14 cellular contexts compared by ENCODE assay signal in the genomic region with DNA sequence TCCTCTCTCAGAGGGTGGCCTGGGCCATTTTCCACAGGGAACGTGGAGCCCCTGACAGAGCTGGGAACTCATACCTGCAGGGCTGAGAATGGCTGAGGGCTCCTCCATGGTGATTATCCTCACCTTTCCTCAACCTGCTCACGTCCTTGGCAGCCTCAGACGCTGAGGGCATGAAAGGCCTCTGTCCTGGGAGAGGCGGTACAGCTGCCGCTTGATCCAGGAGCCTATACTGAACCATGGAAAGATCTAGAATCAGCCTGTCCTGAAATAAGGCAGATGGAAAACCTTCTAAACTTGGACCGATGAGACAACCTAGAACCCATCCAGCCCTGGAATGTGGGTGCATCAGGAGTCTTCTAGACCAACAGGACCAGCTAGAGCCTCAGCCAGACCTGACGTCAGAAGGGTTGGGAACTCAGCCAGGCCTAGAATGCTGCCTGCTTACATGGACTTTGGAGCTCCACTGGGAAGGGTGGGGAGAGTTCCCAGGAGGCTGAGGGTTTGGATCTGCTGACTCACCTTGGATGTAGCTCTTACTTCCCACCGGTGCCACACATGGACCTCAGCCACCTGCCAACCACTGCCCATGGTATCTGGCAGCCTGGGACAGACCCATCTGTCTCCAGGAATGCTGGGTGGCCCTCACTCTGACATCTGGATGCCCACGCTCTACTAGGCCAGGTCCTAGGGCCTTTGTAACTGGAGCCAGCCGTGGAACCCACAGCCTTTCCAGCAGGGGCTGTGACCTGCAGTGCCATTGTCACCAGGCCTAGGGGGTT. TPM values are rescaled to one million over a fixed set of nuclear protein-coding genes. Genes with fewer than 3 reads are reported as not detected.
DNase-seq lines count a peak whose midpoint lies in the region; ATAC-seq and TF ChIP-seq lines count a peak whose summit lies in the region.
"Had no signal": no experiment of that assay in that cellular context is flagged by ENCODE, and none has a peak within 500 bp of the region (broad histone marks: within the 10 kb centered on the region; RNA-seq: fewer than 3 reads in every experiment).

No MANE protein-coding gene starts in this region.

- DNase-seq in GM04503 (ENCODE audit: low read depth) (peak; percentile 45), cardiac fibroblast (ENCODE audit: low read depth in 2 of 2) (peak; percentile 74 to 84), right cardiac atrium (peak; percentile 83 to 93 (median 84)), sigmoid colon (peak; percentile 94), inferior parietal cortex (ENCODE audit: extremely low spot score) (no peak)
- no peak for DNase-seq in activated CD4-positive, alpha-beta memory T cell treated with anti-CD3 and anti-CD28 coated beads, Interleukin-2, amount 10 ng/mL, durations not matched to agents 7 days and 5 days
- DNase-seq: activated CD4-positive, CD25-positive, alpha-beta regulatory T cell; NCI-H2171 treated with DMSO at 0.1 percent for 48 hours; RPMI8226 had no signal

- H3K9me3 ChIP-seq in right cardiac atrium (ENCODE audit: control insufficient read depth, low read length): no peaks in the 10 kb centered on the region
- no peaks in the 10 kb centered on the region for H3K9me3 ChIP-seq in sigmoid colon

- TF ChIP-seq POLR2A in sigmoid colon (IDR thresholded peaks at IDR 0.05): no peak

- H3K4me1 ChIP-seq in right cardiac atrium (ENCODE audit: control insufficient read depth, insufficient read depth, low read length): peaks cover 5% of the 10 kb centered on the region
- peaks cover 0 to 66% (median 58%) of the 10 kb centered on the region in 4 donors for H3K4me1 ChIP-seq in sigmoid colon

- TF ChIP-seq CTCF in cardiac fibroblast (IDR thresholded peaks at IDR 0.05; ENCODE audit: low read depth, low read length): no peak
- no peak for TF ChIP-seq CTCF in sigmoid colon (IDR thresholded peaks at IDR 0.05)

- H3K4me3 ChIP-seq in cardiac fibroblast (replicated peaks in 1 of 2; ENCODE audit: low read depth in 2 of 2, low read length in 2 of 2) (no peak overlapping the region), right cardiac atrium (ENCODE audit: low read length) (no peak overlapping the region), sigmoid colon (no peak overlapping the region)

- intact Hi-C loops in right cardiac atrium (cut with DNase I): no loop called here
- intact Hi-C loops in sigmoid colon (cut with DNase I): no loop called here

- POLR2A ChIA-PET in activated CD4-positive, alpha-beta memory T cell treated with anti-CD3 and anti-CD28 coated beads, Interleukin-2, amount 10 ng/mL, durations not matched to agents 7 days and 5 days (lab: Charles Lee): interaction anchor here (1.0 to 3.8 kb wide), 4 partner anchors 8 to 16 kb away, joined by 3 to 31 read pairs (median 4); a partner anchor contains a TSS

- H3K27ac ChIP-seq in right cardiac atrium (ENCODE audit: low read length): peak overlapping the region; percentile 31
- H3K27ac ChIP-seq in sigmoid colon: peak overlapping the region; percentile 69 to 97 (median 74)
- H3K27ac ChIP-seq: C4-2B had no signal

- TF ChIP-seq EP300 in sigmoid colon (IDR thresholded peaks at IDR 0.05): peak in 1 of 4 donors; percentile 47

- H3K27me3 ChIP-seq in right cardiac atrium (ENCODE audit: control insufficient read depth, insufficient read depth) (no peaks in the 10 kb centered on the region), sigmoid colon (no peaks in the 10 kb centered on the region)

- ATAC-seq in right cardiac atrium (peak; percentile 80 to 81), HG03520 (IDR thresholded peaks at IDR 0.05; ENCODE audit: unreplicated experiment) (no peak), HG03460 (IDR thresholded peaks at IDR 0.05; ENCODE audit: unreplicated experiment) (no peak)

- H3K36me3 Mint-ChIP-seq in activated CD4-positive, alpha-beta memory T cell treated with anti-CD3 and anti-CD28 coated beads, Interleukin-2, amount 10 ng/mL, durations not matched to agents 7 days and 5 days (ENCODE audit: low read depth): peaks cover 6% of the 10 kb centered on the region
- H3K36me3 Mint-ChIP-seq: activated naive CD4-positive, alpha-beta T cell treated with anti-CD3 and anti-CD28 coated beads, Interleukin-2, amount 50 U/mL, for 24 hours had no signal

- no peaks in the 10 kb centered on the region for H3K9me3 Mint-ChIP-seq in activated CD4-positive, alpha-beta memory T cell treated with anti-CD3 and anti-CD28 coated beads, Interleukin-2, amount 10 ng/mL, durations not matched to agents 7 days and 5 days
- H3K9me3 Mint-ChIP-seq: activated naive CD4-positive, alpha-beta T cell treated with anti-CD3 and anti-CD28 coated beads, Interleukin-2, amount 50 U/mL, for 24 hours; nephron had no signal

- H3K4me1 Mint-ChIP-seq in activated CD4-positive, alpha-beta memory T cell treated with anti-CD3 and anti-CD28 coated beads, Interleukin-2, amount 10 ng/mL, durations not matched to agents 7 days and 5 days: peaks cover 23% of the 10 kb centered on the region
- H3K4me1 Mint-ChIP-seq: activated naive CD4-positive, alpha-beta T cell treated with anti-CD3 and anti-CD28 coated beads, Interleukin-2, amount 50 U/mL, for 24 hours had no signal

- WGBS in right cardiac atrium: 72% methylated on average over 10 of the region's 10 CpGs
- WGBS in sigmoid colon, 2 donors: 34 to 73% methylated on average over 10 of the region's 10 CpGs

- peaks cover 6 to 70% (median 35%) of the 10 kb centered on the region in 4 donors for H3K36me3 ChIP-seq in sigmoid colon

- peaks cover 4% of the 10 kb centered on the region for H3K27me3 Mint-ChIP-seq in activated CD4-positive, alpha-beta memory T cell treated with anti-CD3 and anti-CD28 coated beads, Interleukin-2, amount 10 ng/mL, durations not matched to agents 7 days and 5 days

- no peak overlapping the region for H3K27ac Mint-ChIP-seq in activated CD4-positive, alpha-beta memory T cell treated with anti-CD3 and anti-CD28 coated beads, Interleukin-2, amount 10 ng/mL, durations not matched to agents 7 days and 5 days
- H3K27ac Mint-ChIP-seq: activated naive CD4-positive, alpha-beta T cell treated with anti-CD3 and anti-CD28 coated beads, Interleukin-2, amount 50 U/mL, for 24 hours; nephron had no signal

- CTCF ChIA-PET in activated CD4-positive, alpha-beta memory T cell treated with anti-CD3 and anti-CD28 coated beads, Interleukin-2, amount 10 ng/mL, durations not matched to agents 7 days and 5 days (lab: Charles Lee): interaction anchor here (1.4 kb wide), 1 partner anchor 15 kb away, joined by 3 read pairs; no protein-coding TSS in a partner anchor

- H3K4me3 Mint-ChIP-seq in activated CD4-positive, alpha-beta memory T cell treated with anti-CD3 and anti-CD28 coated beads, Interleukin-2, amount 10 ng/mL, durations not matched to agents 7 days and 5 days: no peak overlapping the region
- H3K4me3 Mint-ChIP-seq: activated naive CD4-positive, alpha-beta T cell treated with anti-CD3 and anti-CD28 coated beads, Interleukin-2, amount 50 U/mL, for 24 hours; nephron had no signal

RNA-seq across cellular contexts. Expression of a gene that starts 7.5 kb away (rescaled TPM):
- total RNA-seq in right cardiac atrium (10 to 100 TPM; 10.6 to 14.6 (median 12.7) TPM), sigmoid colon (100 to 1,000 TPM in 1 of 4 donors, 10 to 100 TPM in 3; 52.8 to 132 (median 75.8) TPM)
- polyA plus RNA-seq in right cardiac atrium (10.3 TPM), sigmoid colon (10 to 100 TPM in 1 of 3 donors, 1 to 10 TPM in 2; 3.0 to 13.9 (median 4.2) TPM)
- 10 to 100 TPM; 10.9 to 11.6 TPM for total RNA-seq in activated CD4-positive, alpha-beta memory T cell treated with anti-CD3 and anti-CD28 coated beads, Interleukin-2, amount 10 ng/mL, durations not matched to agents 7 days and 5 days

Comparison
In these comparisons a context has a peak if more than half of its experiments do, and no peak if none do; other contexts are left out.
1. DNase-seq: peak in GM04503 (single experiment), cardiac fibroblast (2 of 2), right cardiac atrium (3 of 3) and sigmoid colon (single experiment); none in activated CD4-positive, alpha-beta memory T cell treated with anti-CD3 and anti-CD28 coated beads, Interleukin-2, amount 10 ng/mL, durations not matched to agents 7 days and 5 days (single experiment) and inferior parietal cortex (single experiment).
2. ATAC-seq: peak in right cardiac atrium (2 of 2); none in HG03520 (single experiment) and HG03460 (single experiment).